ENCODE assay signal across 18 cellular contexts in the genomic region with DNA sequence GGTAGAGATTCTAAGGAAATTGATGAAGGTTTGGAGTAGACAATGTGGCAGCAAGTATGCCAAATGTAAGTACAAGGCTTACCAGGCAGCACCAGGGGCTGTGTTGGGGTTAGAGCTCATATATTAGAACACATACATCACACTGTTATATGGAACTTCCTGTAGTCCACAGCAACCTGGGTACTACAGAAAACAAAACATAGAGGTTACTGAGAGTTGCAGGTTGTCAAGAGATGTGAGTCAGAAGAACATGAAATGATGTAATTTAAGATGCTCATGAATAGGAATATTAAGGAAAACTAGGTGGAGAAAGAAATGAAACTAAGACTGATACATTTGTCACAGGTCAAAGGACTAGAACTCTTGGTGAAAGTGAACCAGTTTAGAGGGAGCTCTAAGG. TPM values are rescaled to one million over a fixed set of nuclear protein-coding genes. Genes with fewer than 3 reads are reported as not detected.
"Had no signal": no experiment of that assay in that cellular context is flagged by ENCODE, and none has a peak within 500 bp of the region (broad histone marks: within the 10 kb centered on the region; RNA-seq: fewer than 3 reads in every experiment).

No MANE protein-coding gene starts in this region.

- H3K27me3 ChIP-seq: adrenal gland, ascending aorta, vagina had no signal

- ATAC-seq: activated T-cell treated with anti-CD3 and anti-CD28 coated beads, Interleukin-2, amount 50 U/mL, for 4 hours; natural killer cell; psoas muscle; right cardiac atrium had no signal

- H3K36me3 ChIP-seq: adrenal gland, ascending aorta, left ventricle myocardium inferior, thoracic aorta, vagina had no signal

- DNase-seq: activated CD4-positive, alpha-beta T cell treated with anti-CD3 and anti-CD28 coated beads, Interleukin-2, amount 50 U/mL, for 4 hours; activated CD8-positive, alpha-beta memory T cell treated with anti-CD3 and anti-CD28 coated beads, Interleukin-2, amount 50 U/mL, for 48 hours; activated naive CD4-positive, alpha-beta T cell; activated T-cell treated with anti-CD3 and anti-CD28 coated beads, Interleukin-2, amount 50 U/mL, for 4 hours; adrenal gland; cerebellar nuclear complex; left ventricle myocardium inferior; natural killer cell; psoas muscle; right cardiac atrium; stimulated activated CD4-positive, alpha-beta T cell treated with anti-CD3 and anti-CD28 coated beads, Interleukin-4, amount 100 ng/mL, for 24 hours; stimulated activated naive CD4-positive, alpha-beta T cell treated with Interleukin-2 at 50 U/mL for 16 hours; T-helper 9 cell had no signal

- H3K4me3 ChIP-seq: adrenal gland, ascending aorta, coronary artery, left ventricle myocardium inferior, psoas muscle, thoracic aorta, vagina had no signal

- H3K27ac ChIP-seq: adrenal gland, ascending aorta, coronary artery, left ventricle myocardium inferior, psoas muscle, thoracic aorta, vagina had no signal

- H3K9me3 ChIP-seq: adrenal gland, ascending aorta, left ventricle myocardium inferior, psoas muscle, thoracic aorta, vagina had no signal

- H3K4me1 ChIP-seq: adrenal gland, ascending aorta, left ventricle myocardium inferior, psoas muscle, vagina had no signal

RNA-seq across cellular contexts. Expression of gene FAT3, which starts 22.0 kb away (rescaled TPM):
- total RNA-seq: activated CD8-positive, alpha-beta memory T cell treated with anti-CD3 and anti-CD28 coated beads for 36 hours; natural killer cell had no signal
